ENCODE assay signal across 16 cellular contexts in genomic region chr10:117533507-117534281, GRCh38. TPM values are rescaled to one million over a fixed set of nuclear protein-coding genes. Genes with fewer than 3 reads are reported as not detected.
DNase-seq lines count a peak whose midpoint lies in the region; ATAC-seq, FAIRE-seq and TF ChIP-seq lines count a peak whose summit lies in the region.
"Had no signal": no experiment of that assay in that cellular context is flagged by ENCODE, and none has a peak within 500 bp of the region (broad histone marks: within the 10 kb centered on the region; RNA-seq: fewer than 3 reads in every experiment).

No MANE protein-coding gene starts in this region.

- H3K4me2 ChIP-seq in astrocyte (ENCODE audit: low read length) (peak overlapping the region; percentile 76), mesendoderm (ENCODE audit: low read length) (no peak overlapping the region)
- H3K4me2 ChIP-seq: BLaER1 had no signal

- TF ChIP-seq CTCF in astrocyte (IDR thresholded peaks at IDR 0.05; ENCODE audit: insufficient read depth, low read depth, low read length), result no peak
- TF ChIP-seq CTCF in adrenal gland (IDR thresholded peaks at IDR 0.05), result no peak

- H3K79me2 ChIP-seq in astrocyte (ENCODE audit: insufficient read depth, low read length) (peaks cover 9% of the 10 kb centered on the region), mesendoderm (ENCODE audit: control insufficient read depth, insufficient read depth, low read length) (no peaks in the 10 kb centered on the region)

- H4K8ac ChIP-seq in mesendoderm (ENCODE audit: low read depth, low read length), result no peak overlapping the region

- H2AK5ac ChIP-seq in mesendoderm (ENCODE audit: low read length), result no peak overlapping the region

- H3K36me3 Mint-ChIP-seq in astrocyte (ENCODE audit: low read depth, unreplicated experiment), result no peaks in the 10 kb centered on the region

- H2BK15ac ChIP-seq in mesendoderm (replicated peaks; ENCODE audit: low read depth), result no peak overlapping the region

- H3K9ac ChIP-seq in astrocyte (ENCODE audit: low read length) (no peak overlapping the region), mesendoderm (ENCODE audit: low read length) (no peak overlapping the region)
- H3K9ac ChIP-seq: BLaER1 had no signal

- FAIRE-seq in astrocyte (lab: Jason Lieb, UNC), result no peak

- no peak overlapping the region for H4K5ac ChIP-seq in mesendoderm (ENCODE audit: low read length)

- intact Hi-C loops in cardiac septum (cut with DNase I), result no loop called here
- intact Hi-C loops in left ventricle myocardium superior (cut with micrococcal nuclease), result no loop called here
- intact Hi-C loops in adrenal gland (cut with DNase I), result loop anchor here in 1 of 2 donors (10.0 kb wide), 1 partner anchor 711 kb away; no protein-coding TSS in a partner anchor

- H3K27ac ChIP-seq in astrocyte (ENCODE audit: low read depth, low read length), result no peak overlapping the region
- no peak overlapping the region for H3K27ac ChIP-seq in mesendoderm (ENCODE audit: low read depth, low read length)
- H3K27ac ChIP-seq in adrenal gland, result no peak overlapping the region
- H3K27ac ChIP-seq: BLaER1 had no signal

- H3K4me1 ChIP-seq in astrocyte (ENCODE audit: insufficient read depth, low read length) (peaks cover 2% of the 10 kb centered on the region), mesendoderm (ENCODE audit: control insufficient read depth, low read depth, low read length) (peaks cover 2% of the 10 kb centered on the region), adrenal gland (replicated peaks in 1 of 2) (peaks cover 0 to 16% of the 10 kb centered on the region in 2 donors)

- no peak overlapping the region for H3K56ac ChIP-seq in mesendoderm (ENCODE audit: low read length)

- no peak overlapping the region for H3K18ac ChIP-seq in mesendoderm (ENCODE audit: low read length)

- no peak overlapping the region for H3K4me3 ChIP-seq in astrocyte (ENCODE audit: insufficient read depth, low read depth, low read length)
- no peak overlapping the region for H3K4me3 ChIP-seq in mesendoderm (ENCODE audit: low read length)
- H3K4me3 ChIP-seq in adrenal gland, result no peak overlapping the region
- H3K4me3 ChIP-seq: BLaER1 had no signal

- H3K4me3 Mint-ChIP-seq in astrocyte (ENCODE audit: unreplicated experiment), result no peak overlapping the region

- WGBS in mesendoderm (ENCODE audit: extremely low coverage, insufficient coverage, low lambda C conversion rate), result no CpG with 5 or more reads among the region's 24 CpGs
- WGBS in adrenal gland, 4 donors, result 9 to 16% (median 11%) methylated on average over 20 to 24 of the region's 24 CpGs

- no peak overlapping the region for H2AFZ ChIP-seq in astrocyte (ENCODE audit: low read depth, low read length)

- no peak overlapping the region for H3K23ac ChIP-seq in mesendoderm (ENCODE audit: low read length)

- DNase-seq in cardiac septum (ENCODE audit: low spot score) (peak; percentile 54), left ventricle myocardium superior (no peak), astrocyte (ENCODE audit: low read depth) (no peak), mesendoderm (peak; percentile 22), Kasumi-1 (lab: John Stamatoyannopoulos, UW) (no peak), iPS-NIHi7 (ENCODE audit: extremely low spot score) (no peak), adrenal gland (no peak)
- DNase-seq: activated CD4-positive, alpha-beta T cell treated with anti-CD3 and anti-CD28 coated beads, Interleukin-2, amount 50 U/mL, for 1 hour; DND-41; NCI-H2029 treated with DMSO at 0.1 percent for 48 hours; NK-92 treated with Interleukin-12 subunit alpha and Interleukin-12 subunit beta, amount 100 ng/mL, for 24 hours; nucleus accumbens had no signal

- peaks cover 77% of the 10 kb centered on the region for H3K27me3 Mint-ChIP-seq in astrocyte (ENCODE audit: low read depth, unreplicated experiment)

- H3K27ac Mint-ChIP-seq in astrocyte (ENCODE audit: unreplicated experiment), result peak overlapping the region; percentile 14

- peaks cover 8% of the 10 kb centered on the region for H3K9me3 Mint-ChIP-seq in astrocyte (ENCODE audit: unreplicated experiment)

- peaks cover 77% of the 10 kb centered on the region for H3K27me3 ChIP-seq in astrocyte (ENCODE audit: insufficient read depth, low read length)
- H3K27me3 ChIP-seq in mesendoderm (ENCODE audit: insufficient read depth, low read length, poor library complexity), result peaks cover 79% of the 10 kb centered on the region
- peaks cover 84% of the 10 kb centered on the region for H3K27me3 ChIP-seq in adrenal gland

- H4K20me1 ChIP-seq in astrocyte (ENCODE audit: insufficient read depth, low read length), result no peaks in the 10 kb centered on the region

- TF ChIP-seq POLR2A in adrenal gland (IDR thresholded peaks at IDR 0.05), result no peak

- peaks cover 2% of the 10 kb centered on the region for H3K4me1 Mint-ChIP-seq in astrocyte (ENCODE audit: low read depth, unreplicated experiment)

- ATAC-seq in left ventricle myocardium superior (no peak), GM19467 (IDR thresholded peaks at IDR 0.05; ENCODE audit: unreplicated experiment) (no peak)

- H3K79me1 ChIP-seq in mesendoderm (ENCODE audit: low read length), result no peaks in the 10 kb centered on the region

- H2BK120ac ChIP-seq in mesendoderm (ENCODE audit: low read depth, low read length), result no peak overlapping the region

- no peaks in the 10 kb centered on the region for H3K36me3 ChIP-seq in astrocyte (ENCODE audit: insufficient read depth, low read length)
- H3K36me3 ChIP-seq in mesendoderm (ENCODE audit: control insufficient read depth, insufficient read depth, low read length), result no peaks in the 10 kb centered on the region
- H3K36me3 ChIP-seq in adrenal gland (replicated peaks in 1 of 2), result no peaks in the 10 kb centered on the region
- H3K36me3 ChIP-seq: BLaER1 had no signal

- H3K9me3 ChIP-seq in astrocyte (ENCODE audit: insufficient read depth, low read depth, low read length) (peaks cover 2% of the 10 kb centered on the region), adrenal gland (replicated peaks in 1 of 3) (no peaks in the 10 kb centered on the region)
- H3K9me3 ChIP-seq: BLaER1 had no signal

- H2BK5ac ChIP-seq in mesendoderm (ENCODE audit: low read length), result no peak overlapping the region

- H3K4ac ChIP-seq in mesendoderm (ENCODE audit: low read depth, low read length), result no peak overlapping the region

RNA-seq across cellular contexts. Expression of gene EMX2, which starts 8.9 kb away (rescaled TPM):
- total RNA-seq in cardiac septum (0.19 TPM), left ventricle myocardium superior (0.42 TPM), astrocyte (not detected in 2 replicates), adrenal gland (under 1 TPM in 1 of 8 donors, not detected in 7; 0.72 TPM)
- polyA plus RNA-seq in mesendoderm (2013, experiment 1 of 2), result 0.04 TPM
- not detected for polyA plus RNA-seq in mesendoderm (2013, experiment 2 of 2)
- polyA plus RNA-seq in adrenal gland, result under 1 TPM; 0.33 to 0.64 (median 0.51) TPM
- total RNA-seq: dermis microvascular lymphatic vessel endothelial cell, LHCN-M2 had no signal

Comparison
In these comparisons a context has a peak if more than half of its experiments do, and no peak if none do; other contexts are left out.
1. DNase-seq: peak in cardiac septum (single experiment) and mesendoderm (single experiment); none in left ventricle myocardium superior (single experiment), astrocyte (single experiment), Kasumi-1 (0 of 2), iPS-NIHi7 (single experiment) and adrenal gland (0 of 7).